In the genomic region with DNA sequence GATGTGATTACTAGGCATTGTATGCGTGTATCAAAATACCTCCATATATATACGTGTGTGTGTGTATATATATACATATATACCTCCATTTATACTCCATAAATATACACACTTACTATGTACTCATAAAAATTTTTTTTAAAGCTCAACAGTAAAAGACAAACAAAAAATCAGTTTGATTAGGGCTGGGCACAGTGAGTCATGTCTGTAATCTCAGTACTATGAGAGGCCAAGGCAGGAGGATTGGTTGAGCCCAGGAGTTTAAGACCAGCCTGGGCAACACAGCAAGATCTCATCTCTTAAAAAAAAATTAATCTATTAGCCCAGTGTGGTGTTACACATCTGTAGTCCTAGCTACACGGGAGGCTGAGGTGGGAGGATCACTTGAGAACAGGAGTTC, we compare ENCODE assay signal across 25 cellular contexts. TPM values are rescaled to one million over a fixed set of nuclear protein-coding genes. Genes with fewer than 3 reads are reported as not detected.
"Had no signal": no experiment of that assay in that cellular context is flagged by ENCODE, and none has a peak within 500 bp of the region (broad histone marks: within the 10 kb centered on the region; RNA-seq: fewer than 3 reads in every experiment).

No MANE protein-coding gene starts in this region.

- ATAC-seq: heart right ventricle; left ventricle myocardium superior; lower lobe of right lung; natural killer cell; psoas muscle; right cardiac atrium; stimulated activated naive B cell treated with anti-CD40 and anti-IgM and Interleukin-4, amounts not matched to agents 10 μg/mL and 1 μg/mL and 100 μg/mL, for 72 hours had no signal

- H3K9me3 ChIP-seq: colonic mucosa, esophagus squamous epithelium, lower lobe of right lung, ovary, psoas muscle, sigmoid colon, spleen, thoracic aorta, tibial nerve, upper lobe of left lung had no signal

- H3K4me1 ChIP-seq: colonic mucosa, esophagus squamous epithelium, lower lobe of right lung, sigmoid colon, upper lobe of left lung had no signal

- DNase-seq: colonic mucosa; effector memory CD4-positive, alpha-beta T cell; erythroblast; esophagus squamous epithelium; foreskin melanocyte; glutamatergic neuron; heart right ventricle; hippocampal formation; immature natural killer cell; islet precursor cell; kidney glomerular epithelial cell; left ventricle myocardium superior; lower lobe of right lung; natural killer cell; occipital lobe; ovary; posterior cingulate gyrus; psoas muscle; right cardiac atrium; sigmoid colon; spleen; stimulated activated naive B cell treated with anti-CD40 and anti-IgM and Interleukin-4, amounts not matched to agents 10 μg/mL and 1 μg/mL and 100 μg/mL, for 72 hours; upper lobe of left lung had no signal

- H3K27ac ChIP-seq: colonic mucosa, esophagus squamous epithelium, lower lobe of right lung, ovary, psoas muscle, sigmoid colon, spleen, thoracic aorta, tibial nerve, upper lobe of left lung had no signal

- H3K4me3 ChIP-seq: colonic mucosa, esophagus squamous epithelium, heart right ventricle, lower lobe of right lung, ovary, psoas muscle, sigmoid colon, spleen, thoracic aorta, tibial nerve, upper lobe of left lung had no signal

- H3K36me3 ChIP-seq: colonic mucosa, esophagus squamous epithelium, heart right ventricle, lower lobe of right lung, ovary, sigmoid colon, spleen, thoracic aorta, tibial nerve, upper lobe of left lung had no signal

- H3K27me3 ChIP-seq: colonic mucosa, esophagus squamous epithelium, heart right ventricle, ovary, sigmoid colon, spleen, tibial nerve, upper lobe of left lung had no signal

RNA-seq across cellular contexts. Expression of gene SOBP, which starts 55.1 kb away (rescaled TPM):
- polyA plus RNA-seq: immature natural killer cell had no signal
